ENCODE assay signal across 10 cellular contexts in the genomic region with DNA sequence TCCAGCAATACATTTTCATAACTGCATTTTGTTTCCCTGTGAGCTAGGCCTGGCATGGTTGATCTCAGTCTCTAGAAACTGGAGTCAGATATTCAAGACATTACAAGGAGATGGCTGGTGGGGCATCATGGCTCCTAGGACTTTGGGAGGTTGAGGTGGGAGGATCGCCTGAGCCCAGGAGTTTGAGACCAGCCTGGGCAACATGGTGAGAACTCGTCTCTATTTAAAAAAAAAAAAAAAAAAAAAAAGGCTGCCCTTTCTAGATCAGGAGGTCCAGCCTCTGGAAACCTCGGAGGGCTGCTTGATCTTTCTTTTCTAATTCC. TPM values are rescaled to one million over a fixed set of nuclear protein-coding genes. Genes with fewer than 3 reads are reported as not detected.
DNase-seq lines count a peak whose midpoint lies in the region; ATAC-seq and TF ChIP-seq lines count a peak whose summit lies in the region.
"Had no signal": no experiment of that assay in that cellular context is flagged by ENCODE, and none has a peak within 500 bp of the region (broad histone marks: within the 10 kb centered on the region; RNA-seq: fewer than 3 reads in every experiment).

No MANE protein-coding gene starts in this region.

- peak overlapping the region; percentile 95 for H3K27ac ChIP-seq in BLaER1

- H3K4me3 ChIP-seq in BLaER1 = no peak overlapping the region; the same call in 1 of the 2 replicates
- H3K4me3 ChIP-seq in LNCaP clone FGC (ENCODE audit: low read depth, low read length) = peak overlapping the region; percentile 59

- H3K4me1 Mint-ChIP-seq in dendritic cell treated with granulocyte-macrophage colony-stimulating factor and Interleukin-4, amounts not matched to agents 40 ng/mL and 50 ng/mL, for 4 days (ENCODE audit: low read depth) = peaks cover 46% of the 10 kb centered on the region
- H3K4me1 Mint-ChIP-seq in natural killer cell treated with Interleukin-12 subunit alpha and Interleukin-12 subunit beta and Interleukin-15 and Interleukin-18, amount 100 ng/mL, for 72 hours (ENCODE audit: low read depth in 2 of 2) = peaks cover 25 to 27% of the 10 kb centered on the region in 2 donors

- no peaks in the 10 kb centered on the region for H3K27me3 Mint-ChIP-seq in dendritic cell treated with granulocyte-macrophage colony-stimulating factor and Interleukin-4, amounts not matched to agents 40 ng/mL and 50 ng/mL, for 4 days
- H3K27me3 Mint-ChIP-seq in natural killer cell treated with Interleukin-12 subunit alpha and Interleukin-12 subunit beta and Interleukin-15 and Interleukin-18, amount 100 ng/mL, for 72 hours = no peaks in the 10 kb centered on the region

- no peaks in the 10 kb centered on the region for H3K27me3 ChIP-seq in BLaER1
- H3K27me3 ChIP-seq: sigmoid colon had no signal

- no peaks in the 10 kb centered on the region for H3K9me3 ChIP-seq in BLaER1
- H3K9me3 ChIP-seq: sigmoid colon had no signal

- H3K9ac ChIP-seq in BLaER1 = peak overlapping the region; percentile 79; the same call in 1 of the 2 replicates

- intact Hi-C loops in dendritic cell treated with granulocyte-macrophage colony-stimulating factor and Interleukin-4, amounts not matched to agents 40 ng/mL and 50 ng/mL, for 4 days (cut with micrococcal nuclease) = no loop called here

- ATAC-seq in natural killer cell treated with Interleukin-12 subunit alpha and Interleukin-12 subunit beta and Interleukin-15 and Interleukin-18, amount 100 ng/mL, for 72 hours = no peak
- no peak for ATAC-seq in HG03571 (IDR thresholded peaks at IDR 0.05; ENCODE audit: unreplicated experiment)
- ATAC-seq in HG02610 (IDR thresholded peaks at IDR 0.05; ENCODE audit: unreplicated experiment) = no peak

- no peaks in the 10 kb centered on the region for H4K20me1 ChIP-seq in BLaER1

- no peaks in the 10 kb centered on the region for H3K9me3 Mint-ChIP-seq in dendritic cell treated with granulocyte-macrophage colony-stimulating factor and Interleukin-4, amounts not matched to agents 40 ng/mL and 50 ng/mL, for 4 days
- no peaks in the 10 kb centered on the region for H3K9me3 Mint-ChIP-seq in natural killer cell treated with Interleukin-12 subunit alpha and Interleukin-12 subunit beta and Interleukin-15 and Interleukin-18, amount 100 ng/mL, for 72 hours

- peaks cover 49% of the 10 kb centered on the region for H3K36me3 Mint-ChIP-seq in dendritic cell treated with granulocyte-macrophage colony-stimulating factor and Interleukin-4, amounts not matched to agents 40 ng/mL and 50 ng/mL, for 4 days (ENCODE audit: low read depth)
- H3K36me3 Mint-ChIP-seq in natural killer cell treated with Interleukin-12 subunit alpha and Interleukin-12 subunit beta and Interleukin-15 and Interleukin-18, amount 100 ng/mL, for 72 hours = peaks cover 6% of the 10 kb centered on the region

- H3K4me1 ChIP-seq in BLaER1 = peaks cover 62% of the 10 kb centered on the region

- no peak for DNase-seq in LNCaP clone FGC (ENCODE audit: low read depth)
- DNase-seq in natural killer cell treated with Interleukin-12 subunit alpha and Interleukin-12 subunit beta and Interleukin-15 and Interleukin-18, amount 100 ng/mL, for 72 hours (ENCODE audit: low spot score) = peak; percentile 47
- no peak for DNase-seq in stimulated activated naive CD4-positive, alpha-beta T cell treated with Interleukin-2 at 50 U/mL for 16 hours (lab: John Stamatoyannopoulos, UW)
- DNase-seq in DMS79 (lab: John Stamatoyannopoulos, UW) = no peak
- DNase-seq: NCI-H187, sigmoid colon had no signal

- no peaks in the 10 kb centered on the region; the same call in 1 of the 2 replicates for H3K36me3 ChIP-seq in BLaER1
- H3K36me3 ChIP-seq: sigmoid colon had no signal

- H3K4me3 Mint-ChIP-seq in dendritic cell treated with granulocyte-macrophage colony-stimulating factor and Interleukin-4, amounts not matched to agents 40 ng/mL and 50 ng/mL, for 4 days = peak overlapping the region; percentile 97
- peak overlapping the region; percentile 95 for H3K4me3 Mint-ChIP-seq in natural killer cell treated with Interleukin-12 subunit alpha and Interleukin-12 subunit beta and Interleukin-15 and Interleukin-18, amount 100 ng/mL, for 72 hours

- TF ChIP-seq CTCF in LNCaP clone FGC (IDR thresholded peaks at IDR 0.05; ENCODE audit: control insufficient read depth, extremely low read depth, insufficient read depth) = no peak

- H3K27ac Mint-ChIP-seq in dendritic cell treated with granulocyte-macrophage colony-stimulating factor and Interleukin-4, amounts not matched to agents 40 ng/mL and 50 ng/mL, for 4 days = peak overlapping the region; percentile 99
- H3K27ac Mint-ChIP-seq in natural killer cell treated with Interleukin-12 subunit alpha and Interleukin-12 subunit beta and Interleukin-15 and Interleukin-18, amount 100 ng/mL, for 72 hours = peak overlapping the region; percentile 90 to 94

- H3K4me2 ChIP-seq in BLaER1 = peak overlapping the region; percentile 92

RNA-seq across cellular contexts. Expression of gene VAMP8, which starts 0.4 kb away (rescaled TPM):
- total RNA-seq in natural killer cell treated with Interleukin-12 subunit alpha and Interleukin-12 subunit beta and Interleukin-15 and Interleukin-18, amount 100 ng/mL, for 72 hours = 100 to 1,000 TPM in 1 of 2 donors, 10 to 100 TPM in 1; 83.2 to 160 TPM

RNA-seq across cellular contexts. Expression of gene VAMP5, which starts 7.2 kb away (rescaled TPM):
- 10 to 100 TPM; 30.5 to 50.7 TPM for total RNA-seq in natural killer cell treated with Interleukin-12 subunit alpha and Interleukin-12 subunit beta and Interleukin-15 and Interleukin-18, amount 100 ng/mL, for 72 hours

RNA-seq across cellular contexts. Expression of gene GGCX, which starts 15.7 kb away (rescaled TPM):
- total RNA-seq in natural killer cell treated with Interleukin-12 subunit alpha and Interleukin-12 subunit beta and Interleukin-15 and Interleukin-18, amount 100 ng/mL, for 72 hours = 10 to 100 TPM; 24.9 to 37.1 TPM

RNA-seq across cellular contexts. Expression of gene RNF181, which starts 18.5 kb away (rescaled TPM):
- total RNA-seq in natural killer cell treated with Interleukin-12 subunit alpha and Interleukin-12 subunit beta and Interleukin-15 and Interleukin-18, amount 100 ng/mL, for 72 hours = 100 to 1,000 TPM; 116 to 149 TPM

RNA-seq across cellular contexts. Expression of gene TMEM150A, which starts 25.5 kb away (rescaled TPM):
- total RNA-seq in natural killer cell treated with Interleukin-12 subunit alpha and Interleukin-12 subunit beta and Interleukin-15 and Interleukin-18, amount 100 ng/mL, for 72 hours = 1 to 10 TPM; 4.7 to 6.4 TPM
